Comparison of ENCODE assay signal across 22 cellular contexts in genomic region chr17:17372856-17373520, GRCh38.
A peak's percentile ranks its signal among the peaks of the same experiment; 100 is the strongest.
DNase-seq lines count a peak whose midpoint lies in the region; ATAC-seq and TF ChIP-seq lines count a peak whose summit lies in the region.
"Had no signal": no experiment of that assay in that cellular context is flagged by ENCODE, and none has a peak within 500 bp of the region (broad histone marks: within the 10 kb centered on the region; RNA-seq: fewer than 3 reads in every experiment).

No MANE protein-coding gene starts in this region.

- H3K9me3 Mint-ChIP-seq in Caco-2 (ENCODE audit: unreplicated experiment), result no peaks in the 10 kb centered on the region
- H3K9me3 Mint-ChIP-seq in glutamatergic neuron (ENCODE audit: unreplicated experiment), result peaks cover 2% of the 10 kb centered on the region
- H3K9me3 Mint-ChIP-seq: CD4-positive, CD25-positive, alpha-beta regulatory T cell; CD8-positive, alpha-beta T cell; GM23338; H9 had no signal

- H3K9me3 ChIP-seq in Caco-2 (no peaks in the 10 kb centered on the region), osteoblast (ENCODE audit: low read depth, low read length) (no peaks in the 10 kb centered on the region), thyroid gland (no peaks in the 10 kb centered on the region)
- H3K9me3 ChIP-seq: BLaER1 had no signal

- H3K36me3 ChIP-seq in Caco-2 (ENCODE audit: control insufficient read depth, insufficient read depth, low read length), result no peaks in the 10 kb centered on the region
- no peaks in the 10 kb centered on the region for H3K36me3 ChIP-seq in osteoblast (ENCODE audit: insufficient read depth, low read length)
- H3K36me3 ChIP-seq in thyroid gland, result no peaks in the 10 kb centered on the region
- H3K36me3 ChIP-seq: BLaER1 had no signal

- WGBS in thyroid gland, 2 donors, result 47 to 57% methylated on average over 9 to 11 of the region's 11 CpGs

- CTCF ChIA-PET in Caco-2 (lab: Charles Lee), result no interaction called here

- H3K36me3 Mint-ChIP-seq in Caco-2 (ENCODE audit: insufficient read depth, unreplicated experiment), result peaks cover 6% of the 10 kb centered on the region
- H3K36me3 Mint-ChIP-seq in glutamatergic neuron (ENCODE audit: unreplicated experiment), result no peaks in the 10 kb centered on the region
- H3K36me3 Mint-ChIP-seq: CD4-positive, CD25-positive, alpha-beta regulatory T cell; CD8-positive, alpha-beta T cell had no signal

- POLR2A ChIA-PET in Caco-2 (lab: Charles Lee), result no interaction called here

- DNase-seq in Caco-2, result no peak
- peak; percentile 3 for DNase-seq in glutamatergic neuron
- peak; percentile 19 for DNase-seq in osteoblast (ENCODE audit: insufficient read length, low spot score, missing footprints)
- DNase-seq in thyroid gland, result peak; percentile 60 to 68
- no peak for DNase-seq in dorsolateral prefrontal cortex
- no peak for DNase-seq in anterior cingulate cortex (lab: John Stamatoyannopoulos, UW)
- DNase-seq in occipital lobe (lab: John Stamatoyannopoulos, UW), result no peak
- DNase-seq: CD4-positive, CD25-positive, alpha-beta regulatory T cell; CD8-positive, alpha-beta T cell; DMS 273 treated with DMSO at 0.1 percent for 48 hours; DMS79; EL; GDM1; H9 had no signal

- H3K27ac Mint-ChIP-seq in Caco-2 (ENCODE audit: unreplicated experiment) (peak overlapping the region; percentile 19), glutamatergic neuron (ENCODE audit: unreplicated experiment) (no peak overlapping the region)
- H3K27ac Mint-ChIP-seq: B cell; CD4-positive, CD25-positive, alpha-beta regulatory T cell; CD8-positive, alpha-beta T cell; GM23338; H9 had no signal

- no peak for TF ChIP-seq POLR2A in thyroid gland (IDR thresholded peaks at IDR 0.05)

- H4K20me1 ChIP-seq in osteoblast (ENCODE audit: insufficient read depth, low read length), result no peaks in the 10 kb centered on the region
- H4K20me1 ChIP-seq: BLaER1 had no signal

- no peak overlapping the region for H3K4me3 ChIP-seq in Caco-2 (ENCODE audit: low read depth, low read length)
- H3K4me3 ChIP-seq in osteoblast (ENCODE audit: insufficient read depth, low read length), result no peak overlapping the region
- no peak overlapping the region for H3K4me3 ChIP-seq in thyroid gland (replicated peaks in 1 of 3)
- no peak overlapping the region for H3K4me3 ChIP-seq in dorsolateral prefrontal cortex
- H3K4me3 ChIP-seq: BLaER1, GM12878, GM23338 had no signal

- no peak overlapping the region for H2AFZ ChIP-seq in osteoblast (ENCODE audit: low read length)
- H2AFZ ChIP-seq: GM23338 had no signal

- H3K27ac ChIP-seq in osteoblast (ENCODE audit: low read depth, low read length), result no peak overlapping the region
- peak overlapping the region; percentile 49 to 84 (median 67) for H3K27ac ChIP-seq in thyroid gland
- H3K27ac ChIP-seq in dorsolateral prefrontal cortex, result no peak overlapping the region
- H3K27ac ChIP-seq: 22Rv1, BLaER1, C4-2B had no signal

- H3K27me3 ChIP-seq in Caco-2 (replicated peaks; ENCODE audit: control insufficient read depth, insufficient read depth, low read length) (no peaks in the 10 kb centered on the region), osteoblast (ENCODE audit: insufficient read depth, low read length) (no peaks in the 10 kb centered on the region), thyroid gland (no peaks in the 10 kb centered on the region), dorsolateral prefrontal cortex (peaks cover 0 to 2% (median 0%) of the 10 kb centered on the region in 45 donors)
- H3K27me3 ChIP-seq: BLaER1 had no signal

- H3K4me3 Mint-ChIP-seq in Caco-2 (ENCODE audit: unreplicated experiment) (peak overlapping the region; percentile 9), glutamatergic neuron (ENCODE audit: unreplicated experiment) (no peak overlapping the region)
- H3K4me3 Mint-ChIP-seq: B cell; CD4-positive, CD25-positive, alpha-beta regulatory T cell; CD8-positive, alpha-beta T cell; GM23338; H9 had no signal

- H3K79me2 ChIP-seq in osteoblast (ENCODE audit: insufficient read depth, low read length), result no peaks in the 10 kb centered on the region

- H3K4me1 ChIP-seq in Caco-2 (peaks cover 54% of the 10 kb centered on the region), osteoblast (ENCODE audit: insufficient read depth, low read length) (no peaks in the 10 kb centered on the region), thyroid gland (peaks cover 12 to 55% of the 10 kb centered on the region in 2 donors)
- H3K4me1 ChIP-seq: BLaER1 had no signal

- intact Hi-C loops in Caco-2 (cut with micrococcal nuclease; ENCODE audit: unreplicated experiment), result no loop called here
- intact Hi-C loops in thyroid gland (cut with DNase I), result no loop called here
- intact Hi-C loops in dorsolateral prefrontal cortex (cut with DNase I), result no loop called here

- BruUV-seq in Caco-2 (replicated peaks; lab: Mats Ljungman, UMichigan), result no TSS peak

- no peak overlapping the region for H3K4me2 ChIP-seq in osteoblast (ENCODE audit: insufficient read depth, low read length)
- H3K4me2 ChIP-seq: BLaER1, GM23338 had no signal

- H3K4me1 Mint-ChIP-seq in Caco-2 (ENCODE audit: low read depth, unreplicated experiment), result peaks cover 55% of the 10 kb centered on the region
- H3K4me1 Mint-ChIP-seq in glutamatergic neuron (ENCODE audit: low read depth, unreplicated experiment), result peaks cover 14% of the 10 kb centered on the region
- H3K4me1 Mint-ChIP-seq: B cell; CD4-positive, CD25-positive, alpha-beta regulatory T cell; GM23338 had no signal

- TF ChIP-seq CTCF in Caco-2 (IDR thresholded peaks at IDR 0.05; ENCODE audit: insufficient read depth in 1 of 2, low read depth in 1 of 2, low read length in 1 of 2, severe bottlenecking in 1 of 2, unreplicated experiment in 1 of 2) (no peak), glutamatergic neuron (IDR thresholded peaks at IDR 0.05; ENCODE audit: partially characterized antibody, unreplicated experiment) (no peak), osteoblast (IDR thresholded peaks at IDR 0.05; ENCODE audit: extremely low read depth, low read depth, low read length) (no peak), thyroid gland (IDR thresholded peaks at IDR 0.05) (no peak), dorsolateral prefrontal cortex (IDR thresholded peaks at IDR 0.05 in 54 of 56, conservative IDR thresholded peaks at IDR 0.05 in 2 of 56; ENCODE audit: low read depth in 1 of 56, partially characterized antibody in 56 of 56) (no peak)

- H3K27me3 Mint-ChIP-seq in Caco-2 (ENCODE audit: insufficient read depth, unreplicated experiment), result no peaks in the 10 kb centered on the region
- H3K27me3 Mint-ChIP-seq in glutamatergic neuron (ENCODE audit: unreplicated experiment), result peaks cover 4% of the 10 kb centered on the region
- H3K27me3 Mint-ChIP-seq: B cell had no signal

- no peak for ATAC-seq in HG02759 (IDR thresholded peaks at IDR 0.05; ENCODE audit: unreplicated experiment)
- ATAC-seq: CD8-positive, alpha-beta T cell; GM12878; GM23338; HCT116 had no signal

Comparison
In these comparisons a context has a peak if more than half of its experiments do, and no peak if none do; other contexts are left out.
1. DNase-seq: peak in glutamatergic neuron (single experiment), osteoblast (single experiment) and thyroid gland (2 of 2); none in Caco-2 (0 of 2), dorsolateral prefrontal cortex (0 of 10), anterior cingulate cortex (0 of 58) and occipital lobe (single experiment).
2. H3K27ac ChIP-seq: peak in thyroid gland (3 of 3); none in osteoblast (single experiment) and dorsolateral prefrontal cortex (0 of 59).